Comparison of ENCODE assay signal across 8 cellular contexts in the genomic region with DNA sequence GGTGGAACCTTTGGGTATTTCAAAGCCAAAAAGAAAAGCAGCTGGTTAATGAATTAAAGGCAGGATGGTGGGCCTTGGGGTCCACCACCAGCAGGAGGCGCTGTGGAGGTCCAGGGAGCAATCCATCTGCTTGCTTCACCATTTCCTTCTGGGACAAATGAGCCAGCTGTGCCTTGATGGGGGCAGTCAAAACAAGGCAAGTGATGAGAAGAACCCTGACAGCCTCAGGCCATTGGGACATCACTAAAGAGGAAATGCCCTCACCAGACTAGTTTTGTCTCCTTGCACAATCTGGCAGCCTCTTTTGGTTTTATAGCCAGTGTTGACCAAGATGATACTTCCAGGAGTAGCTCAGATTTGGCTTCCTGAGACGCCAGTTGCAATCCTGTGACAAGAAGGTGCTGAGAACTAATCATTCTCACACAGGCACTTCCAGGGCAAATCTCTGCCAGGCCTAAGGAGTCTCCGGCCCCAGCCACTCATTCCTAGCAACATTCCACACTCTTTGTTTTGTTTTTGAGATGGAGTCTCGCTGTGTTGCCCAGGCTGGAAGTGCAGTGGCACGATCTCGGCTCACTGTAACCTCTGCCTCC. TPM values are rescaled to one million over a fixed set of nuclear protein-coding genes. Genes with fewer than 3 reads are reported as not detected.
DNase-seq lines count a peak whose midpoint lies in the region; ATAC-seq and TF ChIP-seq lines count a peak whose summit lies in the region.

No MANE protein-coding gene starts in this region.

- H3K9me3 ChIP-seq in lung (ENCODE audit: control insufficient read depth in 2 of 2, insufficient read depth in 1 of 2, low read length in 1 of 2) = no peaks in the 10 kb centered on the region

- H3K27me3 ChIP-seq in dorsolateral prefrontal cortex (no peaks in the 10 kb centered on the region), lung (ENCODE audit: control insufficient read depth, insufficient read depth) (no peaks in the 10 kb centered on the region)

- H3K36me3 ChIP-seq in lung (ENCODE audit: control insufficient read depth in 2 of 2, insufficient read depth in 2 of 2, low read length in 2 of 2) = no peaks in the 10 kb centered on the region

- H3K27ac ChIP-seq in dorsolateral prefrontal cortex = no peak overlapping the region
- H3K27ac ChIP-seq in lung (ENCODE audit: low read depth in 1 of 2, low read length in 1 of 2) = peak overlapping the region in 1 of 2 donors; percentile 52

- TF ChIP-seq CTCF in GM10266 (IDR thresholded peaks at IDR 0.05; ENCODE audit: control insufficient read depth, insufficient read depth, low read depth, missing control alignments) (peak; percentile 91), dorsolateral prefrontal cortex (IDR thresholded peaks at IDR 0.05 in 54 of 56, conservative IDR thresholded peaks at IDR 0.05 in 2 of 56; ENCODE audit: low read depth in 1 of 56, partially characterized antibody in 56 of 56) (peak; percentile 43 to 74 (median 63)), lung (IDR thresholded peaks at IDR 0.05; ENCODE audit: control extremely low read depth, extremely low read depth) (peak; percentile 77)

- intact Hi-C loops in dorsolateral prefrontal cortex (cut with DNase I) = loop anchor here (5.0 to 10.0 kb wide), 2 partner anchors 210 to 217 kb away; no protein-coding TSS in a partner anchor

- no peak overlapping the region for H3K4me3 ChIP-seq in dorsolateral prefrontal cortex
- no peak overlapping the region for H3K4me3 ChIP-seq in lung

- peaks cover 0 to 5% of the 10 kb centered on the region in 2 donors for H3K4me1 ChIP-seq in lung (ENCODE audit: control insufficient read depth in 2 of 2, insufficient read depth in 2 of 2, low read length in 2 of 2)

- DNase-seq in GM10266 (ENCODE audit: extremely low spot score) (peak; percentile 68), MV-4-11 (lab: John Stamatoyannopoulos, UW) (peak; percentile 94), dorsolateral prefrontal cortex (peak in 8 of 10 donors; percentile 14 to 63 (median 44)), lung (ENCODE audit: low spot score) (peak; percentile 76)
- peak; percentile 88 for DNase-seq in activated CD4-positive, alpha-beta T cell treated with anti-CD3 and anti-CD28 coated beads for 48 hours
- peak; percentile 67 for DNase-seq in stimulated activated CD8-positive, alpha-beta memory T cell treated with anti-CD3 and anti-CD28 coated beads, Interleukin-15, amount 100 ng/mL, for 1 hour (ENCODE audit: low read depth)

- 53 to 67% methylated on average over 6 of the region's 6 CpGs for WGBS in lung, 2 donors

- ATAC-seq in lung (ENCODE audit: insufficient read depth, low FRiP score) (peak; percentile 54), HG03095 (IDR thresholded peaks at IDR 0.05; ENCODE audit: unreplicated experiment) (no peak), GM18511 (IDR thresholded peaks at IDR 0.05; ENCODE audit: unreplicated experiment) (no peak)

RNA-seq across cellular contexts. Expression of a gene that starts 38.2 kb away (rescaled TPM):
- 1 to 10 TPM in 119 of 120 experiments, under 1 TPM in 1; 0.76 to 9.5 (median 2.7) TPM for total RNA-seq in dorsolateral prefrontal cortex
- 10 to 100 TPM; 13.7 to 48.9 TPM for total RNA-seq in lung
- 1 to 10 TPM; 5.0 to 5.7 TPM for polyA plus RNA-seq in lung
